In genomic region chr19:10274589-10274988, GRCh38 we compare ENCODE assay signal across 22 cellular contexts. TPM values are rescaled to one million over a fixed set of nuclear protein-coding genes. Genes with fewer than 3 reads are reported as not detected.
A peak's percentile ranks its signal among the peaks of the same experiment; 100 is the strongest.
DNase-seq lines count a peak whose midpoint lies in the region; ATAC-seq and TF ChIP-seq lines count a peak whose summit lies in the region.
"Had no signal": no experiment of that assay in that cellular context is flagged by ENCODE, and none has a peak within 500 bp of the region (broad histone marks: within the 10 kb centered on the region; RNA-seq: fewer than 3 reads in every experiment).

No MANE protein-coding gene starts in this region.

- no peaks in the 10 kb centered on the region for H3K9me3 ChIP-seq in OCI-LY3 (ENCODE audit: insufficient read depth, low read length)
- H3K9me3 ChIP-seq: suprapubic skin had no signal

- H3K9me3 Mint-ChIP-seq in activated T-cell treated with anti-CD3 and anti-CD28 coated beads, Interleukin-2, amount 50 U/mL, for 72 hours, result no peaks in the 10 kb centered on the region
- no peaks in the 10 kb centered on the region for H3K9me3 Mint-ChIP-seq in dendritic cell treated with granulocyte-macrophage colony-stimulating factor and Interleukin-4, amounts not matched to agents 40 ng/mL and 50 ng/mL, for 4 days
- no peaks in the 10 kb centered on the region for H3K9me3 Mint-ChIP-seq in stimulated activated naive B cell treated with anti-CD40 and anti-IgM and Interleukin-4, amounts not matched to agents 10 μg/mL and 1 μg/mL and 100 μg/mL, for 72 hours
- H3K9me3 Mint-ChIP-seq: HFFc6, nephron had no signal

- H3K4me1 Mint-ChIP-seq in activated T-cell treated with anti-CD3 and anti-CD28 coated beads, Interleukin-2, amount 50 U/mL, for 72 hours (ENCODE audit: low read depth), result peaks cover 55% of the 10 kb centered on the region
- peaks cover 61% of the 10 kb centered on the region for H3K4me1 Mint-ChIP-seq in dendritic cell treated with granulocyte-macrophage colony-stimulating factor and Interleukin-4, amounts not matched to agents 40 ng/mL and 50 ng/mL, for 4 days (ENCODE audit: low read depth)
- peaks cover 36 to 69% of the 10 kb centered on the region in 2 donors for H3K4me1 Mint-ChIP-seq in stimulated activated naive B cell treated with anti-CD40 and anti-IgM and Interleukin-4, amounts not matched to agents 10 μg/mL and 1 μg/mL and 100 μg/mL, for 72 hours
- H3K4me1 Mint-ChIP-seq: nephron had no signal

- H3K4me1 ChIP-seq in OCI-LY3 (ENCODE audit: low read length), result peaks cover 58% of the 10 kb centered on the region

- intact Hi-C loops in dendritic cell treated with granulocyte-macrophage colony-stimulating factor and Interleukin-4, amounts not matched to agents 40 ng/mL and 50 ng/mL, for 4 days (cut with micrococcal nuclease), result no loop called here

- H4K20me1 ChIP-seq in OCI-LY3 (ENCODE audit: insufficient read depth, low read length), result peaks cover 63% of the 10 kb centered on the region

- TF ChIP-seq CTCF in OCI-LY3 (IDR thresholded peaks at IDR 0.05; ENCODE audit: low read depth, low read length), result no peak

- no peaks in the 10 kb centered on the region for H3K27me3 ChIP-seq in OCI-LY3 (ENCODE audit: low read depth, low read length)
- H3K27me3 ChIP-seq: suprapubic skin had no signal

- H3K4me3 Mint-ChIP-seq in activated T-cell treated with anti-CD3 and anti-CD28 coated beads, Interleukin-2, amount 50 U/mL, for 72 hours, result no peak overlapping the region
- H3K4me3 Mint-ChIP-seq in dendritic cell treated with granulocyte-macrophage colony-stimulating factor and Interleukin-4, amounts not matched to agents 40 ng/mL and 50 ng/mL, for 4 days, result peak overlapping the region; percentile 94
- peak overlapping the region; percentile 72 to 80 for H3K4me3 Mint-ChIP-seq in stimulated activated naive B cell treated with anti-CD40 and anti-IgM and Interleukin-4, amounts not matched to agents 10 μg/mL and 1 μg/mL and 100 μg/mL, for 72 hours
- H3K4me3 Mint-ChIP-seq: HFFc6, nephron had no signal

- peaks cover 99% of the 10 kb centered on the region for H3K79me2 ChIP-seq in OCI-LY3 (ENCODE audit: low read length)

- no peak for ATAC-seq in activated T-cell treated with anti-CD3 and anti-CD28 coated beads, Interleukin-2, amount 50 U/mL, for 72 hours (replicated peaks in 1 of 2)
- no peak for ATAC-seq in stimulated activated naive B cell treated with anti-CD40 and anti-IgM and Interleukin-4, amounts not matched to agents 10 μg/mL and 1 μg/mL and 100 μg/mL, for 72 hours (replicated peaks)
- no peak for ATAC-seq in GM18909 (IDR thresholded peaks at IDR 0.05; ENCODE audit: poor library complexity, unreplicated experiment)
- ATAC-seq in HG03469 (IDR thresholded peaks at IDR 0.05; ENCODE audit: unreplicated experiment), result no peak
- ATAC-seq: HepG2 had no signal

- DNase-seq in activated T-cell treated with anti-CD3 and anti-CD28 coated beads, Interleukin-2, amount 50 U/mL, for 72 hours, result no peak
- DNase-seq in activated T-cell treated with anti-CD3 and anti-CD28 coated beads for 4 hours (no peak), superior temporal gyrus (ENCODE audit: extremely low spot score) (no peak)
- DNase-seq in stimulated activated naive B cell treated with anti-CD40 and anti-IgM and Interleukin-4, amounts not matched to agents 10 μg/mL and 1 μg/mL and 100 μg/mL, for 72 hours, result no peak
- DNase-seq: ACHN; dorsolateral prefrontal cortex; foreskin melanocyte; HFFc6; mesendoderm; NCI-H774; PC-9; small intestine; stimulated activated CD4-positive, alpha-beta T cell treated with anti-CD3 and anti-CD28 coated beads, Interleukin-4, amount 100 ng/mL, for 24 hours had no signal

- H3K4me2 ChIP-seq in OCI-LY3 (ENCODE audit: low read length), result peak overlapping the region; percentile 32; the same call in 1 of the 2 replicates
- H3K4me2 ChIP-seq: PC-9 had no signal

- peak overlapping the region; percentile 79 for H3K27ac Mint-ChIP-seq in activated T-cell treated with anti-CD3 and anti-CD28 coated beads, Interleukin-2, amount 50 U/mL, for 72 hours
- H3K27ac Mint-ChIP-seq in dendritic cell treated with granulocyte-macrophage colony-stimulating factor and Interleukin-4, amounts not matched to agents 40 ng/mL and 50 ng/mL, for 4 days, result peak overlapping the region; percentile 74
- H3K27ac Mint-ChIP-seq in stimulated activated naive B cell treated with anti-CD40 and anti-IgM and Interleukin-4, amounts not matched to agents 10 μg/mL and 1 μg/mL and 100 μg/mL, for 72 hours, result peak overlapping the region; percentile 91
- H3K27ac Mint-ChIP-seq: HFFc6, progenitor cell of endocrine pancreas had no signal

- H3K27me3 Mint-ChIP-seq in activated T-cell treated with anti-CD3 and anti-CD28 coated beads, Interleukin-2, amount 50 U/mL, for 72 hours (ENCODE audit: low read depth), result no peaks in the 10 kb centered on the region
- H3K27me3 Mint-ChIP-seq in dendritic cell treated with granulocyte-macrophage colony-stimulating factor and Interleukin-4, amounts not matched to agents 40 ng/mL and 50 ng/mL, for 4 days, result no peaks in the 10 kb centered on the region
- H3K27me3 Mint-ChIP-seq in stimulated activated naive B cell treated with anti-CD40 and anti-IgM and Interleukin-4, amounts not matched to agents 10 μg/mL and 1 μg/mL and 100 μg/mL, for 72 hours, result no peaks in the 10 kb centered on the region

- H3K4me3 ChIP-seq in OCI-LY3 (ENCODE audit: low read length), result peak overlapping the region; percentile 23; the same call in 1 of the 2 replicates
- H3K4me3 ChIP-seq: dorsolateral prefrontal cortex, PC-9, suprapubic skin had no signal

- H3K9ac ChIP-seq in OCI-LY3 (ENCODE audit: low read length), result no peak overlapping the region

- peak overlapping the region; percentile 40 for H3K27ac ChIP-seq in OCI-LY3 (ENCODE audit: low read length)
- H3K27ac ChIP-seq: dorsolateral prefrontal cortex, epithelial cell of prostate, PC-9, suprapubic skin had no signal

- peaks cover 5 to 12% of the 10 kb centered on the region in 2 donors for H3K36me3 Mint-ChIP-seq in activated T-cell treated with anti-CD3 and anti-CD28 coated beads, Interleukin-2, amount 50 U/mL, for 72 hours (ENCODE audit: insufficient read depth in 2 of 2)
- peaks cover 94% of the 10 kb centered on the region for H3K36me3 Mint-ChIP-seq in dendritic cell treated with granulocyte-macrophage colony-stimulating factor and Interleukin-4, amounts not matched to agents 40 ng/mL and 50 ng/mL, for 4 days (ENCODE audit: low read depth)
- peaks cover 44 to 63% of the 10 kb centered on the region in 2 donors for H3K36me3 Mint-ChIP-seq in stimulated activated naive B cell treated with anti-CD40 and anti-IgM and Interleukin-4, amounts not matched to agents 10 μg/mL and 1 μg/mL and 100 μg/mL, for 72 hours

- H2AFZ ChIP-seq in OCI-LY3 (ENCODE audit: low read depth, low read length), result no peak overlapping the region
- H2AFZ ChIP-seq: PC-9 had no signal

- peaks cover 57% of the 10 kb centered on the region for H3K36me3 ChIP-seq in OCI-LY3 (replicated peaks; ENCODE audit: low read depth, low read length)

RNA-seq across cellular contexts. Expression of gene ICAM1, which starts 3.7 kb away (rescaled TPM):
- 10 to 100 TPM; 20.7 to 40.1 TPM for total RNA-seq in activated T-cell treated with anti-CD3 and anti-CD28 coated beads, Interleukin-2, amount 50 U/mL, for 72 hours

RNA-seq across cellular contexts. Expression of gene ICAM4, which starts 12.2 kb away (rescaled TPM):
- total RNA-seq in activated T-cell treated with anti-CD3 and anti-CD28 coated beads, Interleukin-2, amount 50 U/mL, for 72 hours, result 1 to 10 TPM; 1.5 to 1.9 TPM
- total RNA-seq: progenitor cell of endocrine pancreas, suprapubic skin had no signal

RNA-seq across cellular contexts. Expression of gene ICAM5, which starts 15.2 kb away (rescaled TPM):
- total RNA-seq in activated T-cell treated with anti-CD3 and anti-CD28 coated beads, Interleukin-2, amount 50 U/mL, for 72 hours, result 1 to 10 TPM; 3.1 to 3.8 TPM
- total RNA-seq: progenitor cell of endocrine pancreas had no signal

RNA-seq across cellular contexts. Expression of gene MRPL4, which starts 22.6 kb away (rescaled TPM):
- total RNA-seq in activated T-cell treated with anti-CD3 and anti-CD28 coated beads, Interleukin-2, amount 50 U/mL, for 72 hours, result 10 to 100 TPM; 83.2 to 93.6 TPM

RNA-seq across cellular contexts. Expression of gene ZGLP1, which starts 35.0 kb away (rescaled TPM):
- 1 to 10 TPM; 5.9 TPM for total RNA-seq in activated T-cell treated with anti-CD3 and anti-CD28 coated beads, Interleukin-2, amount 50 U/mL, for 72 hours

Comparison
In these comparisons a context has a peak if more than half of its experiments do, and no peak if none do; other contexts are left out.
1. H3K4me3 Mint-ChIP-seq: peak in dendritic cell treated with granulocyte-macrophage colony-stimulating factor and Interleukin-4, amounts not matched to agents 40 ng/mL and 50 ng/mL, for 4 days (single experiment) and stimulated activated naive B cell treated with anti-CD40 and anti-IgM and Interleukin-4, amounts not matched to agents 10 μg/mL and 1 μg/mL and 100 μg/mL, for 72 hours (2 of 2); none in activated T-cell treated with anti-CD3 and anti-CD28 coated beads, Interleukin-2, amount 50 U/mL, for 72 hours (0 of 2).
2. Peak in every context shown above with its lines, with median percentiles within 50 percentile points of each other: H3K27ac Mint-ChIP-seq.